18 cellular contexts compared by ENCODE assay signal in the genomic region with DNA sequence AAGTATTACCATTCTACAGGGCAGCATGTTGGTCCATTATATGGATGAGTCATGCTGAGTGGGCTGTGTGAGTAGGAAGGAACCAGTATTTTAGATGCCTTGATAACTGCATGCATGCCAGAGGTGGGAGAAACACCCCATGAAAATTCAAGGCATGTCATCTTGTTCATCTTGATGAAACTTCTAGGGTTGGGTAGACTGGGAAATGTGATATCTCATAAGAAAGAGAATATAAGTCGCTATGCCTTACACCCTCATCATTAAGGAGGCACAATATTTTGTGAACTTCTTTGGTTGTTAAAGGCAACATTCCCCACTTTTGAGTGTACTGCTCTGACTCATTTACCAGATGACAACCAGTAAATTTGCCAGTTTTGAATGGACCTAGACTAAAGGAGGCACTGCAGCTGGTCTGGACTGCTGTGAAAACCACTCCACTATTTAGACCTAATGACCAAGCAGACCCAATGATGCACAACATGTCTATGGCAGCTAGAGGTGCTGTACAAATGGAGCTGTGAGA. TPM values are rescaled to one million over a fixed set of nuclear protein-coding genes. Genes with fewer than 3 reads are reported as not detected.
A peak's percentile ranks its signal among the peaks of the same experiment; 100 is the strongest.
DNase-seq lines count a peak whose midpoint lies in the region; ATAC-seq and TF ChIP-seq lines count a peak whose summit lies in the region.
"Had no signal": no experiment of that assay in that cellular context is flagged by ENCODE, and none has a peak within 500 bp of the region (broad histone marks: within the 10 kb centered on the region; RNA-seq: fewer than 3 reads in every experiment).

No MANE protein-coding gene starts in this region.

- TF ChIP-seq CTCF in MCF 10A (IDR thresholded peaks at IDR 0.05; ENCODE audit: unreplicated experiment) (no peak), breast epithelium (IDR thresholded peaks at IDR 0.05) (no peak), SK-N-SH (IDR thresholded peaks at IDR 0.05) (peak; percentile 42), GM10266 (IDR thresholded peaks at IDR 0.05; ENCODE audit: control insufficient read depth, insufficient read depth, low read depth, missing control alignments) (no peak)

- intact Hi-C loops in MCF 10A (cut with micrococcal nuclease) = no loop called here
- intact Hi-C loops in breast epithelium (cut with DNase I; ENCODE audit: low total_unique reads) = no loop called here
- intact Hi-C loops in Right ventricle myocardium inferior (cut with DNase I) = no loop called here

- no peaks in the 10 kb centered on the region for H3K9me2 ChIP-seq in SK-N-SH

- H3K9me3 ChIP-seq in breast epithelium (no peaks in the 10 kb centered on the region), SK-N-SH (no peaks in the 10 kb centered on the region)
- H3K9me3 ChIP-seq: A549, upper lobe of right lung had no signal

- ATAC-seq in Right ventricle myocardium inferior = no peak
- ATAC-seq: A549, T-helper 17 cell, upper lobe of right lung had no signal

- H3K9me3 Mint-ChIP-seq in MCF 10A (ENCODE audit: unreplicated experiment) = no peaks in the 10 kb centered on the region
- H3K9me3 Mint-ChIP-seq: activated CD4-positive, alpha-beta memory T cell treated with anti-CD3 and anti-CD28 coated beads for 36 hours had no signal

- CTCF ChIA-PET in MCF 10A (lab: Yijun Ruan, JAX) (interaction anchor here (1.1 to 1.3 kb wide), 2 partner anchors 16 to 158 kb away, joined by 3 to 4 read pairs; no protein-coding TSS in a partner anchor), SK-N-SH (lab: Yijun Ruan, JAX) (interaction anchor here (2.6 kb wide), 1 partner anchor 157 kb away, joined by 13 read pairs; no protein-coding TSS in a partner anchor)

- DNase-seq in MCF 10A (ENCODE audit: unreplicated experiment) (peak; percentile 10), breast epithelium (ENCODE audit: low spot score in 2 of 2) (no peak), SK-N-SH (no peak), fibroblast of peridontal ligament (ENCODE audit: extremely low read depth) (peak; percentile 75), stromal cell of bone marrow (ENCODE audit: low read depth) (peak; percentile 81), NCI-H69 (lab: John Stamatoyannopoulos, UW) (no peak), GM10266 (ENCODE audit: extremely low spot score) (no peak), Right ventricle myocardium inferior (ENCODE audit: missing footprints) (no peak)
- DNase-seq: activated CD4-positive, alpha-beta memory T cell treated with anti-CD3 and anti-CD28 coated beads for 36 hours; activated gamma-delta T cell; DMS53; NCI-H2081 treated with DMSO at 0.1 percent for 48 hours; stimulated activated CD8-positive, alpha-beta memory T cell treated with anti-CD3 and anti-CD28 coated beads, Interleukin-4, amount 100 ng/mL, for 48 hours; T-helper 17 cell; upper lobe of right lung had no signal

- no peaks in the 10 kb centered on the region for H3K27me3 Mint-ChIP-seq in MCF 10A (ENCODE audit: insufficient read depth, unreplicated experiment)

- BruUV-seq in MCF 10A (replicated peaks; lab: Mats Ljungman, UMichigan) = no TSS peak

- H3K36me3 ChIP-seq in breast epithelium (no peaks in the 10 kb centered on the region), SK-N-SH (replicated peaks in 1 of 2; ENCODE audit: control insufficient read depth in 1 of 2, insufficient read depth in 2 of 2, low read length in 1 of 2) (no peaks in the 10 kb centered on the region)
- H3K36me3 ChIP-seq: upper lobe of right lung had no signal

- H3K4me3 ChIP-seq in breast epithelium = no peak overlapping the region
- no peak overlapping the region for H3K4me3 ChIP-seq in SK-N-SH (ENCODE audit: low read depth in 2 of 2, low read length in 1 of 2)
- H3K4me3 ChIP-seq: A549, upper lobe of right lung had no signal

- no peaks in the 10 kb centered on the region for H3K36me3 Mint-ChIP-seq in MCF 10A (ENCODE audit: insufficient read depth, unreplicated experiment)
- H3K36me3 Mint-ChIP-seq: activated CD4-positive, alpha-beta memory T cell treated with anti-CD3 and anti-CD28 coated beads for 36 hours had no signal

- H3K4me2 ChIP-seq in SK-N-SH = peak overlapping the region; percentile 16; the same call in 1 of the 2 replicates
- H3K4me2 ChIP-seq: A549, KMS-11 had no signal

- H4K20me1 ChIP-seq in SK-N-SH (ENCODE audit: insufficient read depth) = no peaks in the 10 kb centered on the region

- TF ChIP-seq POLR2A in breast epithelium (IDR thresholded peaks at IDR 0.05) = no peak

- TF ChIP-seq RAD21 in SK-N-SH (IDR thresholded peaks at IDR 0.05; ENCODE audit: low read length) = no peak

- WGBS in SK-N-SH (ENCODE audit: low lambda C conversion rate) = 6% methylated on average over 1 of the region's 1 CpG

- H3K4me3 Mint-ChIP-seq in MCF 10A (ENCODE audit: unreplicated experiment) = no peak overlapping the region
- H3K4me3 Mint-ChIP-seq: activated CD4-positive, alpha-beta memory T cell treated with anti-CD3 and anti-CD28 coated beads for 36 hours; T-helper 17 cell had no signal

- no peak overlapping the region for H3K9ac ChIP-seq in SK-N-SH
- H3K9ac ChIP-seq: KMS-11 had no signal

- no peak overlapping the region for H3K27ac ChIP-seq in breast epithelium
- H3K27ac ChIP-seq in SK-N-SH (ENCODE audit: low read depth in 2 of 2, low read length in 1 of 2) = peak overlapping the region in 1 of 2 experiments; percentile 78; a peak in 3 of 4 replicates
- H3K27ac ChIP-seq: A549, KMS-11, upper lobe of right lung had no signal

- peaks cover 23% of the 10 kb centered on the region for H3F3A ChIP-seq in SK-N-SH (replicated peaks; ENCODE audit: insufficient read depth)

- H2AFZ ChIP-seq in SK-N-SH (ENCODE audit: low read depth) = no peak overlapping the region

- peak in 1 of 2 experiments; percentile 78; a peak in 2 of 4 replicates for TF ChIP-seq EP300 in SK-N-SH (IDR thresholded peaks at IDR 0.05; ENCODE audit: borderline replicate concordance in 1 of 2, low read depth in 1 of 2, low read length in 1 of 2)

- no peak overlapping the region for H3K27ac Mint-ChIP-seq in MCF 10A (ENCODE audit: low read depth, unreplicated experiment)
- H3K27ac Mint-ChIP-seq: activated CD4-positive, alpha-beta memory T cell treated with anti-CD3 and anti-CD28 coated beads for 36 hours; T-helper 17 cell had no signal

- POLR2A ChIA-PET in MCF 10A (lab: Yijun Ruan, JAX) = no interaction called here
- POLR2A ChIA-PET in SK-N-SH (lab: Yijun Ruan, JAX) = no interaction called here

- peaks cover 21% of the 10 kb centered on the region for H3K4me1 Mint-ChIP-seq in MCF 10A (ENCODE audit: insufficient read depth, unreplicated experiment)
- H3K4me1 Mint-ChIP-seq: T-helper 17 cell had no signal

- H3K27me3 ChIP-seq in breast epithelium = no peaks in the 10 kb centered on the region
- no peaks in the 10 kb centered on the region for H3K27me3 ChIP-seq in SK-N-SH (ENCODE audit: insufficient read depth)
- H3K27me3 ChIP-seq: upper lobe of right lung had no signal

- H3K4me1 ChIP-seq in breast epithelium (no peaks in the 10 kb centered on the region), SK-N-SH (ENCODE audit: control insufficient read depth in 1 of 2, insufficient read depth in 2 of 2, low read depth in 1 of 2, low read length in 1 of 2) (peaks cover 0 to 18% of the 10 kb centered on the region in 2 experiments; a peak in 1 of 4 replicates)
- H3K4me1 ChIP-seq: upper lobe of right lung had no signal

- no peaks in the 10 kb centered on the region for H3K79me2 ChIP-seq in SK-N-SH (ENCODE audit: insufficient read depth)

TF ChIP-seq in SK-N-SH, 30 proteins besides CTCF, POLR2A, EP300 and RAD21 (continues in another document):
- TF ChIP-seq GABPA (IDR thresholded peaks at IDR 0.05; ENCODE audit: low read depth) = no peak
- TF ChIP-seq EZH2phosphoT487 (IDR thresholded peaks at IDR 0.05; ENCODE audit: borderline replicate concordance, low read depth) = no peak
- no peak for TF ChIP-seq TAF1 (IDR thresholded peaks at IDR 0.05; ENCODE audit: borderline replicate concordance, low read depth, low read length)
- TF ChIP-seq GATA2 (CRISPR knock-in tag; IDR thresholded peaks at IDR 0.05) = no peak
- TF ChIP-seq, protein P1, sequence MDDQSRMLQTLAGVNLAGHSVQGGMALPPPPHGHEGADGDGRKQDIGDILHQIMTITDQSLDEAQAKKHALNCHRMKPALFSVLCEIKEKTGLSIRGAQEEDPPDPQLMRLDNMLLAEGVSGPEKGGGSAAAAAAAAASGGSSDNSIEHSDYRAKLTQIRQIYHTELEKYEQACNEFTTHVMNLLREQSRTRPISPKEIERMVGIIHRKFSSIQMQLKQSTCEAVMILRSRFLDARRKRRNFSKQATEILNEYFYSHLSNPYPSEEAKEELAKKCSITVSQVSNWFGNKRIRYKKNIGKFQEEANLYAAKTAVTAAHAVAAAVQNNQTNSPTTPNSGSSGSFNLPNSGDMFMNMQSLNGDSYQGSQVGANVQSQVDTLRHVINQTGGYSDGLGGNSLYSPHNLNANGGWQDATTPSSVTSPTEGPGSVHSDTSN (IDR thresholded peaks at IDR 0.05) = peak; percentile 76
- TF ChIP-seq, protein P2, sequence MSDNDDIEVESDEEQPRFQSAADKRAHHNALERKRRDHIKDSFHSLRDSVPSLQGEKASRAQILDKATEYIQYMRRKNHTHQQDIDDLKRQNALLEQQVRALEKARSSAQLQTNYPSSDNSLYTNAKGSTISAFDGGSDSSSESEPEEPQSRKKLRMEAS (IDR thresholded peaks at IDR 0.05; ENCODE audit: low read depth) = peak; percentile 26; the same call in 1 of the 2 replicates
- no peak for TF ChIP-seq RFX5 (IDR thresholded peaks at IDR 0.05; ENCODE audit: low read length)

RNA-seq across cellular contexts. Expression of a gene that starts 48.0 kb away (rescaled TPM):
- 1.3 and 2.9 TPM in 2 replicates for total RNA-seq in MCF 10A (2022)
- total RNA-seq in breast epithelium = 1 to 10 TPM in 1 of 3 donors, under 1 TPM in 2; 0.16 to 1.8 (median 0.66) TPM
- 4.5 and 5.9 TPM in 2 replicates for polyA plus RNA-seq in SK-N-SH (2012; rRNA removed)
- polyA plus RNA-seq in SK-N-SH (2012; cell fraction: cytosol; rRNA removed) = 5.9 and 6.3 TPM in 2 replicates
- polyA plus RNA-seq in SK-N-SH (2012; cell fraction: nucleus; rRNA removed) = 4.0 and 4.8 TPM in 2 replicates
- total RNA-seq in Right ventricle myocardium inferior = not detected
- polyA plus RNA-seq: liver had no signal

Comparison
In these comparisons a context has a peak if more than half of its experiments do, and no peak if none do; other contexts are left out.
1. DNase-seq: peak in MCF 10A (single experiment), fibroblast of peridontal ligament (single experiment) and stromal cell of bone marrow (single experiment); none in breast epithelium (0 of 2), SK-N-SH (single experiment), NCI-H69 (single experiment), GM10266 (single experiment) and Right ventricle myocardium inferior (single experiment).